In genomic region chr2:70045932-70046331, GRCh38 we compare ENCODE assay signal across 17 cellular contexts. TPM values are rescaled to one million over a fixed set of nuclear protein-coding genes. Genes with fewer than 3 reads are reported as not detected.
DNase-seq lines count a peak whose midpoint lies in the region; ATAC-seq and TF ChIP-seq lines count a peak whose summit lies in the region.
"Had no signal": no experiment of that assay in that cellular context is flagged by ENCODE, and none has a peak within 500 bp of the region (broad histone marks: within the 10 kb centered on the region; RNA-seq: fewer than 3 reads in every experiment).

No MANE protein-coding gene starts in this region.

- no peaks in the 10 kb centered on the region for H4K20me1 ChIP-seq in GM23338 (replicated peaks; ENCODE audit: insufficient read depth)
- no peaks in the 10 kb centered on the region for H4K20me1 ChIP-seq in SK-N-SH (ENCODE audit: insufficient read depth)

- H3K9me3 ChIP-seq in heart right ventricle: no peaks in the 10 kb centered on the region
- no peaks in the 10 kb centered on the region for H3K9me3 ChIP-seq in trophoblast cell (ENCODE audit: insufficient read depth, low read depth, low read length)
- no peaks in the 10 kb centered on the region for H3K9me3 ChIP-seq in SK-N-SH

- H2AFZ ChIP-seq in GM23338: no peak overlapping the region
- no peak overlapping the region for H2AFZ ChIP-seq in trophoblast cell (ENCODE audit: insufficient read depth, low read length, poor library complexity)
- H2AFZ ChIP-seq in SK-N-SH (ENCODE audit: low read depth): no peak overlapping the region

- H3K27ac Mint-ChIP-seq in GM23338: 0 out of 2 replicates have a peak overlapping the region, but pooled peaks have one; percentile 32
- peak overlapping the region; percentile 97 for H3K27ac Mint-ChIP-seq in activated CD4-positive, alpha-beta memory T cell treated with anti-CD3 and anti-CD28 coated beads, Interleukin-2, amount 10 ng/mL, durations not matched to agents 7 days and 5 days

- H3K36me3 ChIP-seq in GM23338 (ENCODE audit: insufficient read depth) (no peaks in the 10 kb centered on the region; the same call in 1 of the 2 replicates), heart right ventricle (peaks cover 0 to 56% (median 13%) of the 10 kb centered on the region in 9 donors), trophoblast cell (ENCODE audit: control insufficient read depth in 1 of 2, insufficient read depth in 2 of 2, low read length in 2 of 2) (peaks cover 2 to 4% of the 10 kb centered on the region in 2 experiments), SK-N-SH (replicated peaks in 1 of 2; ENCODE audit: control insufficient read depth in 1 of 2, insufficient read depth in 2 of 2, low read length in 1 of 2) (peaks cover 12 to 17% of the 10 kb centered on the region in 2 experiments)

- no peaks in the 10 kb centered on the region; the same call in 2 of the 3 replicates for H3K4me1 Mint-ChIP-seq in GM23338
- peaks cover 77% of the 10 kb centered on the region for H3K4me1 Mint-ChIP-seq in activated CD4-positive, alpha-beta memory T cell treated with anti-CD3 and anti-CD28 coated beads, Interleukin-2, amount 10 ng/mL, durations not matched to agents 7 days and 5 days
- H3K4me1 Mint-ChIP-seq: B cell had no signal

- no peaks in the 10 kb centered on the region for H3K27me3 ChIP-seq in GM23338 (ENCODE audit: insufficient read depth)
- H3K27me3 ChIP-seq in heart right ventricle: no peaks in the 10 kb centered on the region
- H3K27me3 ChIP-seq in trophoblast cell (ENCODE audit: insufficient read depth, low read length): no peaks in the 10 kb centered on the region
- H3K27me3 ChIP-seq in SK-N-SH (ENCODE audit: insufficient read depth): no peaks in the 10 kb centered on the region

- CTCF ChIA-PET in activated CD4-positive, alpha-beta memory T cell treated with anti-CD3 and anti-CD28 coated beads, Interleukin-2, amount 10 ng/mL, durations not matched to agents 7 days and 5 days (lab: Charles Lee): interaction anchor here (0.6 to 5.5 kb wide), 5 partner anchors 16 to 126 kb away, joined by 3 to 49 read pairs (median 3); no protein-coding TSS in a partner anchor
- CTCF ChIA-PET in SK-N-SH (lab: Yijun Ruan, JAX): interaction anchor here (0.7 to 1.3 kb wide), 2 partner anchors 25 to 134 kb away, joined by 3 read pairs; no protein-coding TSS in a partner anchor

- no peak overlapping the region for H2BK5ac ChIP-seq in trophoblast cell (ENCODE audit: low read depth, low read length, poor library complexity)

- no peak for TF ChIP-seq CTCF in GM23338 (conservative IDR thresholded peaks at IDR 0.05; ENCODE audit: low read depth in 2 of 2)
- TF ChIP-seq CTCF in heart right ventricle (IDR thresholded peaks at IDR 0.05): no peak
- TF ChIP-seq CTCF in SK-N-SH (IDR thresholded peaks at IDR 0.05): no peak

- no peak for DNase-seq in GM23338 (ENCODE audit: low spot score)
- DNase-seq in activated CD4-positive, alpha-beta memory T cell treated with anti-CD3 and anti-CD28 coated beads, Interleukin-2, amount 10 ng/mL, durations not matched to agents 7 days and 5 days: no peak
- no peak for DNase-seq in heart right ventricle
- no peak for DNase-seq in trophoblast cell
- no peak for DNase-seq in SK-N-SH
- DNase-seq in stimulated activated CD4-positive, alpha-beta T cell treated with anti-CD3 and anti-CD28 coated beads, Interleukin-12 subunit alpha, Interleukin-12 subunit beta, amount 100 ng/mL, for 4 hours: no peak
- DNase-seq: aorta; cortex of kidney; DMS79; NCI-H1694 treated with DMSO at 0.1 percent for 48 hours; NCI-H526 treated with DMSO at 0.1 percent for 48 hours; nephron progenitor cell; retina; stimulated activated CD4-positive, alpha-beta T cell treated with anti-CD3 and anti-CD28 coated beads, Interleukin-4, amount 100 ng/mL, for 24 hours had no signal

- H2BK12ac ChIP-seq in trophoblast cell (ENCODE audit: low read length): no peak overlapping the region

- no peak overlapping the region for H3K4ac ChIP-seq in trophoblast cell (ENCODE audit: low read depth, low read length)

- ATAC-seq in GM23338 (no peak), heart right ventricle (peak; percentile 65 to 88 (median 79)), GM19397 (IDR thresholded peaks at IDR 0.05; ENCODE audit: unreplicated experiment) (no peak), HG03521 (IDR thresholded peaks at IDR 0.05; ENCODE audit: unreplicated experiment) (no peak)

- intact Hi-C loops in heart right ventricle (cut with DNase I): no loop called here

- H3K4me3 ChIP-seq in GM23338: no peak overlapping the region
- no peak overlapping the region for H3K4me3 ChIP-seq in heart right ventricle
- no peak overlapping the region for H3K4me3 ChIP-seq in trophoblast cell (ENCODE audit: low read depth, low read length)
- no peak overlapping the region for H3K4me3 ChIP-seq in SK-N-SH (ENCODE audit: low read depth in 2 of 2, low read length in 1 of 2)

- no peak for TF ChIP-seq EP300 in SK-N-SH (IDR thresholded peaks at IDR 0.05; ENCODE audit: borderline replicate concordance in 1 of 2, low read depth in 1 of 2, low read length in 1 of 2)

- H3K9me2 ChIP-seq in GM23338 (ENCODE audit: insufficient read depth): 0 out of 2 replicates have a peak, but pooled peaks cover 4% of the 10 kb centered on the region
- no peaks in the 10 kb centered on the region for H3K9me2 ChIP-seq in SK-N-SH

- peaks cover 14% of the 10 kb centered on the region for H3K36me3 Mint-ChIP-seq in GM23338 (ENCODE audit: low read depth)
- peaks cover 74% of the 10 kb centered on the region for H3K36me3 Mint-ChIP-seq in activated CD4-positive, alpha-beta memory T cell treated with anti-CD3 and anti-CD28 coated beads, Interleukin-2, amount 10 ng/mL, durations not matched to agents 7 days and 5 days (ENCODE audit: low read depth)

- H4K91ac ChIP-seq in trophoblast cell (ENCODE audit: low read depth, low read length): peak overlapping the region; percentile 2

- H3K27ac ChIP-seq in GM23338 (ENCODE audit: low read depth) (0 out of 2 replicates have a peak overlapping the region, but pooled peaks have one; percentile 12), heart right ventricle (peak overlapping the region; percentile 6 to 94 (median 66)), trophoblast cell (ENCODE audit: low read depth, low read length) (no peak overlapping the region), SK-N-SH (ENCODE audit: low read depth in 2 of 2, low read length in 1 of 2) (no peak overlapping the region; a peak in 1 of 4 replicates)

- H3K18ac ChIP-seq in trophoblast cell (ENCODE audit: low read length): no peak overlapping the region

- H3F3A ChIP-seq in GM23338 (replicated peaks; ENCODE audit: low read depth) (0 out of 2 replicates have a peak, but pooled peaks cover 10% of the 10 kb centered on the region), SK-N-SH (replicated peaks; ENCODE audit: insufficient read depth) (peaks cover 14% of the 10 kb centered on the region)

- peaks cover 1% of the 10 kb centered on the region for H3K79me1 ChIP-seq in trophoblast cell (ENCODE audit: low read length)

- POLR2A ChIA-PET in activated CD4-positive, alpha-beta memory T cell treated with anti-CD3 and anti-CD28 coated beads, Interleukin-2, amount 10 ng/mL, durations not matched to agents 7 days and 5 days (lab: Charles Lee): interaction anchor here (0.8 to 7.4 kb wide), 10 partner anchors 10 to 248 kb away, joined by 3 to 96 read pairs (median 32); partner anchors contain the start of genes MXD1, PCBP1 and SNRPG
- POLR2A ChIA-PET in SK-N-SH (lab: Yijun Ruan, JAX): interaction anchor here (1.2 kb wide), 1 partner anchor 8 kb away, joined by 3 read pairs; no protein-coding TSS in a partner anchor

- no peak overlapping the region for H2AK5ac ChIP-seq in trophoblast cell (ENCODE audit: low read length)

- no peaks in the 10 kb centered on the region for H3K27me3 Mint-ChIP-seq in GM23338 (ENCODE audit: insufficient read depth, low read depth, poor library complexity)
- no peaks in the 10 kb centered on the region for H3K27me3 Mint-ChIP-seq in activated CD4-positive, alpha-beta memory T cell treated with anti-CD3 and anti-CD28 coated beads, Interleukin-2, amount 10 ng/mL, durations not matched to agents 7 days and 5 days
- H3K27me3 Mint-ChIP-seq: B cell had no signal

- H3K9me3 Mint-ChIP-seq in GM23338: no peaks in the 10 kb centered on the region
- H3K9me3 Mint-ChIP-seq in activated CD4-positive, alpha-beta memory T cell treated with anti-CD3 and anti-CD28 coated beads, Interleukin-2, amount 10 ng/mL, durations not matched to agents 7 days and 5 days: no peaks in the 10 kb centered on the region
- H3K9me3 Mint-ChIP-seq: nephron progenitor cell had no signal

- WGBS in heart right ventricle, 2 donors: 65 to 68% methylated on average over 2 of the region's 2 CpGs
- no CpG with 5 or more reads among the region's 2 CpGs for WGBS in trophoblast cell (ENCODE audit: extremely low coverage, insufficient coverage, insufficient read length)
- WGBS in SK-N-SH (ENCODE audit: low lambda C conversion rate): 93% methylated on average over 2 of the region's 2 CpGs

- no peaks in the 10 kb centered on the region for H3K79me2 ChIP-seq in GM23338 (replicated peaks; ENCODE audit: insufficient read depth)
- H3K79me2 ChIP-seq in trophoblast cell (ENCODE audit: control insufficient read depth, insufficient read depth, low read length, poor library complexity): no peaks in the 10 kb centered on the region
- H3K79me2 ChIP-seq in SK-N-SH (ENCODE audit: insufficient read depth): no peaks in the 10 kb centered on the region

- no peak overlapping the region for H3K14ac ChIP-seq in trophoblast cell (ENCODE audit: low read length)

- no peak overlapping the region for H3K23ac ChIP-seq in trophoblast cell (ENCODE audit: low read length)

- no peak overlapping the region for H3K4me2 ChIP-seq in GM23338
- H3K4me2 ChIP-seq in trophoblast cell (ENCODE audit: low read length): no peak overlapping the region
- H3K4me2 ChIP-seq in SK-N-SH: no peak overlapping the region

- TF ChIP-seq RAD21 in SK-N-SH (IDR thresholded peaks at IDR 0.05; ENCODE audit: low read length): no peak

- no peak overlapping the region for H2BK120ac ChIP-seq in trophoblast cell (ENCODE audit: insufficient read depth, low read length, poor library complexity)

- no peaks in the 10 kb centered on the region for H3K4me1 ChIP-seq in GM23338 (ENCODE audit: insufficient read depth)
- peaks cover 3 to 67% (median 26%) of the 10 kb centered on the region in 9 donors for H3K4me1 ChIP-seq in heart right ventricle
- peaks cover 2 to 5% of the 10 kb centered on the region in 2 experiments for H3K4me1 ChIP-seq in trophoblast cell (ENCODE audit: control insufficient read depth in 1 of 2, insufficient read depth in 2 of 2, low read length in 2 of 2)
- H3K4me1 ChIP-seq in SK-N-SH (ENCODE audit: control insufficient read depth in 1 of 2, insufficient read depth in 2 of 2, low read depth in 1 of 2, low read length in 1 of 2): peaks cover 0 to 11% of the 10 kb centered on the region in 2 experiments; a peak in 2 of 4 replicates

- no peak overlapping the region for H4K12ac ChIP-seq in trophoblast cell (ENCODE audit: low read depth, low read length)

- no peak overlapping the region for H3K4me3 Mint-ChIP-seq in GM23338
- no peak overlapping the region for H3K4me3 Mint-ChIP-seq in activated CD4-positive, alpha-beta memory T cell treated with anti-CD3 and anti-CD28 coated beads, Interleukin-2, amount 10 ng/mL, durations not matched to agents 7 days and 5 days
- H3K4me3 Mint-ChIP-seq: B cell, nephron progenitor cell had no signal

- H4K8ac ChIP-seq in trophoblast cell (ENCODE audit: low read depth, low read length): no peak overlapping the region

- H3K9ac ChIP-seq in trophoblast cell (ENCODE audit: low read length) (peak overlapping the region; percentile 66), SK-N-SH (no peak overlapping the region)

RNA-seq across cellular contexts. Expression of gene PCBP1, which starts 41.3 kb away (rescaled TPM):
- 212 and 254 TPM in 2 replicates for total RNA-seq in GM23338 (2014; rRNA removed; shearing (Covaris generic))
- 393 and 400 TPM in 2 replicates for polyA plus RNA-seq in GM23338 (2016; fragmentation: Nextera tagmentation; extraction: Ambion mirVana)
- total RNA-seq in activated CD4-positive, alpha-beta memory T cell treated with anti-CD3 and anti-CD28 coated beads, Interleukin-2, amount 10 ng/mL, durations not matched to agents 7 days and 5 days: 100 to 1,000 TPM; 475 to 483 TPM
- total RNA-seq in heart right ventricle: 100 to 1,000 TPM; 197 to 275 (median 219) TPM
- 100 to 1,000 TPM; 237 to 288 TPM for polyA plus RNA-seq in heart right ventricle
- 407 and 419 TPM in 2 replicates for polyA plus RNA-seq in trophoblast cell (2013)
- polyA plus RNA-seq in SK-N-SH (2012; rRNA removed): 60.7 and 94.0 TPM in 2 replicates
- polyA plus RNA-seq in SK-N-SH (2012; cell fraction: cytosol; rRNA removed): 79.9 and 99.1 TPM in 2 replicates
- polyA plus RNA-seq in SK-N-SH (2012; cell fraction: nucleus; rRNA removed): 61.4 and 69.9 TPM in 2 replicates

Comparison
In these comparisons a context has a peak if more than half of its experiments do, and no peak if none do; other contexts are left out.
1. ATAC-seq: peak in heart right ventricle (8 of 8); none in GM23338 (single experiment), GM19397 (single experiment) and HG03521 (single experiment).
2. H3K27ac ChIP-seq: peak in GM23338 (single experiment) and heart right ventricle (10 of 10); none in trophoblast cell (single experiment) and SK-N-SH (0 of 2).